ENCODE assay signal across 16 cellular contexts in the genomic region with DNA sequence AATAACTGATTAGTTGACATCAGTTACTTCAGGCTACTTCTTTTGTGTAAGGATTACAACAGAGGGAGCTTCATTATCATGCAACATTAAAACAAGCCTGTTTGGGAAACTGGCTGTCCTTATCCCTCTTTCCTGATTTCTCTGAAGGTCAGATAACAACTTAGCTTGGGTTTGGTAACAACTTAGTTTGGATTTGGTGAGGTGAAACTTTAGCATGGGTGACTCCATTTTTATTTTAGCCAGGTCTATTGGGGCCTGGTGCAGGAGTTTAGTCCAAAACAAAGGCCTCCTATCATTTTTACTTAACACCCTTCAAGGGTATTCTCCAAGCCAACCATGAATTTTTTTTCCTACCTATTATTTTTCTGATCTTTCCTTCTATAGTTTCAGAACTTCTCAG. TPM values are rescaled to one million over a fixed set of nuclear protein-coding genes. Genes with fewer than 3 reads are reported as not detected.
DNase-seq lines count a peak whose midpoint lies in the region; ATAC-seq and TF ChIP-seq lines count a peak whose summit lies in the region.
"Had no signal": no experiment of that assay in that cellular context is flagged by ENCODE, and none has a peak within 500 bp of the region (broad histone marks: within the 10 kb centered on the region; RNA-seq: fewer than 3 reads in every experiment).

No MANE protein-coding gene starts in this region.

- no peak for ATAC-seq in activated T-cell treated with anti-CD3 and anti-CD28 coated beads, Interleukin-2, amount 50 U/mL, for 72 hours (replicated peaks in 1 of 2)
- no peak for ATAC-seq in stimulated activated naive B cell treated with anti-CD40 and anti-IgM and Interleukin-4, amounts not matched to agents 10 μg/mL and 1 μg/mL and 100 μg/mL, for 72 hours (replicated peaks)
- ATAC-seq in HG03159 (IDR thresholded peaks at IDR 0.05; ENCODE audit: unreplicated experiment): no peak
- ATAC-seq in GM21360 (IDR thresholded peaks at IDR 0.05; ENCODE audit: unreplicated experiment): no peak

- H3K27me3 Mint-ChIP-seq in activated T-cell treated with anti-CD3 and anti-CD28 coated beads, Interleukin-2, amount 50 U/mL, for 72 hours (ENCODE audit: low read depth): no peaks in the 10 kb centered on the region
- H3K27me3 Mint-ChIP-seq in stimulated activated naive B cell treated with anti-CD40 and anti-IgM and Interleukin-4, amounts not matched to agents 10 μg/mL and 1 μg/mL and 100 μg/mL, for 72 hours: no peaks in the 10 kb centered on the region
- H3K27me3 Mint-ChIP-seq: IgD-negative memory B cell had no signal

- 0 out of 2 replicates have a peak, but pooled peaks cover 4% of the 10 kb centered on the region for H3F3A ChIP-seq in SU-DHL-6 (ENCODE audit: insufficient read depth)

- TF ChIP-seq CTCF in SU-DHL-6 (IDR thresholded peaks at IDR 0.05; ENCODE audit: insufficient read depth, low read length, poor library complexity, severe bottlenecking) (no peak), fibroblast of lung (conservative IDR thresholded peaks at IDR 0.05 in 1 of 2, IDR thresholded peaks at IDR 0.05 in 1 of 2; ENCODE audit: low read depth in 1 of 2, low read length in 2 of 2) (no peak)

- H3K36me3 ChIP-seq in SU-DHL-6 (ENCODE audit: low read length): peaks cover 3% of the 10 kb centered on the region; the same call in 1 of the 2 replicates
- H3K36me3 ChIP-seq in fibroblast of lung (ENCODE audit: control insufficient read depth, insufficient read depth, low read length): peaks cover 5% of the 10 kb centered on the region

- H3K27ac ChIP-seq in SU-DHL-6 (ENCODE audit: low read depth, low read length): no peak overlapping the region
- no peak overlapping the region for H3K27ac ChIP-seq in fibroblast of lung (ENCODE audit: insufficient read depth, low read length)
- H3K27ac ChIP-seq: SJSA1 had no signal

- peak overlapping the region; percentile 86 to 88 for H3K4me3 Mint-ChIP-seq in activated T-cell treated with anti-CD3 and anti-CD28 coated beads, Interleukin-2, amount 50 U/mL, for 72 hours
- peak overlapping the region; percentile 95 to 99 for H3K4me3 Mint-ChIP-seq in stimulated activated naive B cell treated with anti-CD40 and anti-IgM and Interleukin-4, amounts not matched to agents 10 μg/mL and 1 μg/mL and 100 μg/mL, for 72 hours

- peak overlapping the region; percentile 90 for H2AFZ ChIP-seq in SU-DHL-6 (ENCODE audit: low read depth, low read length, severe bottlenecking)
- H2AFZ ChIP-seq in fibroblast of lung (ENCODE audit: low read length): peak overlapping the region; percentile 89

- H3K4me2 ChIP-seq in SU-DHL-6 (ENCODE audit: low read depth, low read length, poor library complexity, severe bottlenecking) (peak overlapping the region; percentile 89), fibroblast of lung (ENCODE audit: extremely low read depth, insufficient read depth, low read length) (no peak overlapping the region)

- H3K9me2 ChIP-seq in SU-DHL-6 (replicated peaks; ENCODE audit: insufficient read depth, low read length): no peaks in the 10 kb centered on the region

- no peak overlapping the region for H3K4me3 ChIP-seq in SU-DHL-6 (ENCODE audit: insufficient read depth, low read length, poor library complexity, severe bottlenecking)
- no peak overlapping the region for H3K4me3 ChIP-seq in fibroblast of lung (replicated peaks in 1 of 4; ENCODE audit: control extremely low read depth in 1 of 4, insufficient read depth in 1 of 4, low read depth in 3 of 4, low read length in 4 of 4)

- peaks cover 30% of the 10 kb centered on the region for H3K4me1 Mint-ChIP-seq in activated T-cell treated with anti-CD3 and anti-CD28 coated beads, Interleukin-2, amount 50 U/mL, for 72 hours (ENCODE audit: low read depth)
- peaks cover 19 to 30% of the 10 kb centered on the region in 2 donors for H3K4me1 Mint-ChIP-seq in stimulated activated naive B cell treated with anti-CD40 and anti-IgM and Interleukin-4, amounts not matched to agents 10 μg/mL and 1 μg/mL and 100 μg/mL, for 72 hours

- no peaks in the 10 kb centered on the region for H4K20me1 ChIP-seq in SU-DHL-6 (ENCODE audit: low read depth, low read length)
- no peaks in the 10 kb centered on the region for H4K20me1 ChIP-seq in fibroblast of lung (ENCODE audit: control insufficient read depth, extremely low read depth, insufficient read depth, low read length)

- no peaks in the 10 kb centered on the region for H3K4me1 ChIP-seq in fibroblast of lung (ENCODE audit: control insufficient read depth, extremely low read depth, insufficient read depth, low read length)

- no peak for DNase-seq in activated T-cell treated with anti-CD3 and anti-CD28 coated beads, Interleukin-2, amount 50 U/mL, for 72 hours
- no peak for DNase-seq in activated T-cell treated with anti-CD3 and anti-CD28 coated beads, Interleukin-2, amount 50 U/mL, for 1 hour
- DNase-seq in fibroblast of lung (ENCODE audit: low read depth in 2 of 2) (no peak), NCI-H1694 treated with DMSO at 0.1 percent for 48 hours (lab: John Stamatoyannopoulos, UW) (no peak)
- DNase-seq in stimulated activated naive B cell treated with anti-CD40 and anti-IgM and Interleukin-4, amounts not matched to agents 10 μg/mL and 1 μg/mL and 100 μg/mL, for 72 hours: no peak
- DNase-seq: activated CD4-positive, alpha-beta T cell treated with anti-CD3 and anti-CD28 coated beads for 4 hours; NCI-H187 treated with DMSO at 0.1 percent for 48 hours; NCI-H774; stimulated activated CD4-positive, alpha-beta T cell treated with anti-CD3 and anti-CD28 coated beads, Interleukin-1b, Interleukin-23, amount 100 ng/mL, for 48 hours had no signal

- H3K27me3 ChIP-seq in SU-DHL-6 (ENCODE audit: low read length) (no peaks in the 10 kb centered on the region), fibroblast of lung (ENCODE audit: control insufficient read depth, insufficient read depth, low read length) (no peaks in the 10 kb centered on the region)
- H3K27me3 ChIP-seq: esophagus muscularis mucosa, SJSA1 had no signal

- H3K27ac Mint-ChIP-seq in activated T-cell treated with anti-CD3 and anti-CD28 coated beads, Interleukin-2, amount 50 U/mL, for 72 hours: peak overlapping the region; percentile 47
- H3K27ac Mint-ChIP-seq in stimulated activated naive B cell treated with anti-CD40 and anti-IgM and Interleukin-4, amounts not matched to agents 10 μg/mL and 1 μg/mL and 100 μg/mL, for 72 hours: no peak overlapping the region

- H3K36me3 Mint-ChIP-seq in activated T-cell treated with anti-CD3 and anti-CD28 coated beads, Interleukin-2, amount 50 U/mL, for 72 hours (ENCODE audit: insufficient read depth in 2 of 2): peaks cover 5 to 8% of the 10 kb centered on the region in 2 donors
- H3K36me3 Mint-ChIP-seq in stimulated activated naive B cell treated with anti-CD40 and anti-IgM and Interleukin-4, amounts not matched to agents 10 μg/mL and 1 μg/mL and 100 μg/mL, for 72 hours: peaks cover 12 to 13% of the 10 kb centered on the region in 2 donors

- H3K79me2 ChIP-seq in SU-DHL-6 (ENCODE audit: insufficient read depth, low read length) (peaks cover 5% of the 10 kb centered on the region; the same call in 1 of the 2 replicates), fibroblast of lung (ENCODE audit: control insufficient read depth, insufficient read depth, low read length) (peaks cover 27% of the 10 kb centered on the region)

- peak overlapping the region; percentile 64 for H3K9ac ChIP-seq in SU-DHL-6 (ENCODE audit: low read length)
- H3K9ac ChIP-seq in fibroblast of lung (ENCODE audit: insufficient read depth, low read length): no peak overlapping the region

- H3K9me3 Mint-ChIP-seq in activated T-cell treated with anti-CD3 and anti-CD28 coated beads, Interleukin-2, amount 50 U/mL, for 72 hours: no peaks in the 10 kb centered on the region
- H3K9me3 Mint-ChIP-seq in stimulated activated naive B cell treated with anti-CD40 and anti-IgM and Interleukin-4, amounts not matched to agents 10 μg/mL and 1 μg/mL and 100 μg/mL, for 72 hours: no peaks in the 10 kb centered on the region
- H3K9me3 Mint-ChIP-seq: activated naive CD4-positive, alpha-beta T cell treated with anti-CD3 and anti-CD28 coated beads, Interleukin-2, amount 50 U/mL, for 72 hours; IgD-negative memory B cell had no signal

- H3K9me3 ChIP-seq in SU-DHL-6 (ENCODE audit: insufficient read depth, low read length) (no peaks in the 10 kb centered on the region), fibroblast of lung (ENCODE audit: control insufficient read depth, insufficient read depth, low read depth, low read length) (no peaks in the 10 kb centered on the region)
- H3K9me3 ChIP-seq: esophagus muscularis mucosa, SJSA1 had no signal

RNA-seq across cellular contexts. Expression of a gene that starts 1.1 kb away (rescaled TPM):
- 10 to 100 TPM; 21.5 to 21.7 TPM for total RNA-seq in activated T-cell treated with anti-CD3 and anti-CD28 coated beads, Interleukin-2, amount 50 U/mL, for 72 hours
- 14.4 and 22.1 TPM in 2 replicates for total RNA-seq in fibroblast of lung
- 14.9 and 18.8 TPM in 2 replicates for polyA plus RNA-seq in fibroblast of lung
- polyA plus RNA-seq in fibroblast of lung (2012): 16.5 and 18.2 TPM in 2 replicates
- polyA minus RNA-seq in fibroblast of lung (ENCODE audit: low replicate concordance): 77.6 and 81.5 TPM in 2 replicates

RNA-seq across cellular contexts. Expression of a gene that starts 30.4 kb away (rescaled TPM):
- total RNA-seq in activated T-cell treated with anti-CD3 and anti-CD28 coated beads, Interleukin-2, amount 50 U/mL, for 72 hours: 10 to 100 TPM; 91.8 to 92.3 TPM
- 22.3 and 25.4 TPM in 2 replicates for total RNA-seq in fibroblast of lung
- 38.0 and 42.5 TPM in 2 replicates for polyA plus RNA-seq in fibroblast of lung
- 58.4 and 59.5 TPM in 2 replicates for polyA plus RNA-seq in fibroblast of lung (2012)
- polyA minus RNA-seq in fibroblast of lung (ENCODE audit: low replicate concordance): 20.8 and 42.8 TPM in 2 replicates
